Comparison of ENCODE assay signal across 10 cellular contexts in genomic region chr10:102240467-102241036, GRCh38. TPM values are rescaled to one million over a fixed set of nuclear protein-coding genes. Genes with fewer than 3 reads are reported as not detected.
DNase-seq lines count a peak whose midpoint lies in the region; ATAC-seq and TF ChIP-seq lines count a peak whose summit lies in the region.
"Had no signal": no experiment of that assay in that cellular context is flagged by ENCODE, and none has a peak within 500 bp of the region (broad histone marks: within the 10 kb centered on the region; RNA-seq: fewer than 3 reads in every experiment).

No MANE protein-coding gene starts in this region.

- no peaks in the 10 kb centered on the region for H3K9me3 Mint-ChIP-seq in central memory CD8-positive, alpha-beta T cell

- H3K27me3 ChIP-seq in left lung (peaks cover 0 to 66% of the 10 kb centered on the region in 2 donors), stomach (peaks cover 0 to 27% (median 15%) of the 10 kb centered on the region in 3 donors)

- H3K36me3 Mint-ChIP-seq in central memory CD8-positive, alpha-beta T cell (ENCODE audit: insufficient read depth), result peaks cover 4% of the 10 kb centered on the region

- H3K27ac ChIP-seq in left lung (no peak overlapping the region), stomach (no peak overlapping the region)
- H3K27ac ChIP-seq: epithelial cell of prostate had no signal

- H3K4me1 Mint-ChIP-seq in central memory CD8-positive, alpha-beta T cell, result peaks cover 19% of the 10 kb centered on the region

- DNase-seq in M059J (ENCODE audit: low read depth) (peak; percentile 35), left lung (no peak), stomach (no peak), T-helper 9 cell (no peak), occipital lobe (lab: John Stamatoyannopoulos, UW) (no peak)
- no peak for DNase-seq in central memory CD8-positive, alpha-beta T cell (ENCODE audit: low spot score in 2 of 2)

- no peak for TF ChIP-seq POLR2A in stomach (IDR thresholded peaks at IDR 0.05)

- TF ChIP-seq CTCF in left lung (IDR thresholded peaks at IDR 0.05), result no peak
- TF ChIP-seq CTCF in stomach (IDR thresholded peaks at IDR 0.05), result no peak

- H3K4me1 ChIP-seq in left lung (peaks cover 13 to 27% of the 10 kb centered on the region in 2 donors), stomach (peaks cover 17 to 34% (median 31%) of the 10 kb centered on the region in 4 donors)

- no peak overlapping the region for H3K27ac Mint-ChIP-seq in central memory CD8-positive, alpha-beta T cell (ENCODE audit: low read depth)

- WGBS in stomach, 5 donors, result 5 to 29% (median 23%) methylated on average over 12 to 40 of the region's 40 CpGs

- H3K4me3 Mint-ChIP-seq in central memory CD8-positive, alpha-beta T cell, result peak overlapping the region; percentile 79

- no peak for TF ChIP-seq EP300 in stomach (IDR thresholded peaks at IDR 0.05)

- no peak for ATAC-seq in central memory CD8-positive, alpha-beta T cell (replicated peaks; ENCODE audit: extremely low read depth, poor library complexity, severe bottlenecking)
- no peak for ATAC-seq in left lung
- ATAC-seq in GM19328 (IDR thresholded peaks at IDR 0.05; ENCODE audit: unreplicated experiment), result no peak
- ATAC-seq in HG02840 (IDR thresholded peaks at IDR 0.05; ENCODE audit: low FRiP score, unreplicated experiment), result no peak

- intact Hi-C loops in left lung (cut with DNase I) (no loop called here), stomach (cut with DNase I; ENCODE audit: low total_unique reads) (no loop called here)

- H3K27me3 Mint-ChIP-seq in central memory CD8-positive, alpha-beta T cell, result peaks cover 28% of the 10 kb centered on the region

- H3K4me3 ChIP-seq in left lung (peak overlapping the region; percentile 48 to 54), stomach (peak overlapping the region; percentile 49 to 69 (median 53))

- no peaks in the 10 kb centered on the region for H3K36me3 ChIP-seq in left lung
- no peaks in the 10 kb centered on the region for H3K36me3 ChIP-seq in stomach

- H3K9me3 ChIP-seq in left lung (no peaks in the 10 kb centered on the region), stomach (no peaks in the 10 kb centered on the region)

RNA-seq across cellular contexts. Expression of gene PITX3, which starts 0.8 kb away (rescaled TPM):
- not detected in 2 replicates for total RNA-seq in M059J (2014; rRNA removed; shearing (Covaris generic))
- under 1 TPM in 1 of 2 donors, not detected in 1; 0.29 TPM for total RNA-seq in left lung
- total RNA-seq in stomach, result not detected
- polyA plus RNA-seq in stomach, result not detected
- total RNA-seq in occipital lobe, result not detected
- total RNA-seq: T-helper 2 cell treated with Interferon-gamma antibody and Interleukin-4, amounts not matched to agents 100 ng/mL and 5 ng/mL, for 36 hours had no signal

RNA-seq across cellular contexts. Expression of gene GBF1, which starts 4.8 kb away (rescaled TPM):
- total RNA-seq in M059J (2014; rRNA removed; shearing (Covaris generic)), result 34.4 and 54.7 TPM in 2 replicates
- total RNA-seq in left lung (10 to 100 TPM; 48.7 to 53.4 TPM), stomach (10 to 100 TPM; 21.7 to 47.3 (median 35.8) TPM), occipital lobe (16.5 TPM)
- polyA plus RNA-seq in stomach, result 1 to 10 TPM; 5.7 to 8.0 (median 7.9) TPM

RNA-seq across cellular contexts. Expression of gene ELOVL3, which starts 14.5 kb away (rescaled TPM):
- total RNA-seq in M059J (2014; rRNA removed; shearing (Covaris generic)), result 0.17 and 0.27 TPM in 2 replicates
- total RNA-seq in left lung (under 1 TPM; 0.58 to 0.65 TPM), stomach (not detected), occipital lobe (0.16 TPM)
- under 1 TPM in 2 of 3 donors, not detected in 1; 0.20 to 0.31 TPM for polyA plus RNA-seq in stomach
- total RNA-seq: T-helper 2 cell treated with Interferon-gamma antibody and Interleukin-4, amounts not matched to agents 100 ng/mL and 5 ng/mL, for 36 hours had no signal
